In the genomic region with DNA sequence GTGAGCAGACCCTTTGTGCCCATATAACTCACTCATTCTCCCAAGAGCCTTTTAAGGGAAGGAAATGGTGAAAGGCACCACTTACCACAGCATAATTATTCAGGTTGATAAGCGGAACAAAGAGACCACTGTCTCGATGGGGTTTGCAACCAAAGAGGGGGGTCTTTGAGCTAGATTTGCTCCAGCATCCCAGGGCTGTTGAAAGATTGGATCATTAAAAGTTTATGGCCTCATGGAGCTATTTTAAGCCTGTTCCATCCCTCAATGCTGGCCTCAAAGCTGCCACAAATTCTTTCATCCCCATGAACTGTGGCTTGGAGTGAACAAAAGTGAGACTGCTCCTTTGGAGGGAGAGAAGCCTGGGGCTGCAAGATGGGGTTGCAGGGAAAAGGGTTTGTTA, we compare ENCODE assay signal across 15 cellular contexts.
"Had no signal": no experiment of that assay in that cellular context is flagged by ENCODE, and none has a peak within 500 bp of the region (broad histone marks: within the 10 kb centered on the region; RNA-seq: fewer than 3 reads in every experiment).

No MANE protein-coding gene starts in this region.

- H3K4me3 ChIP-seq: left ventricle myocardium inferior, tibial artery, vagina had no signal

- H3K9me3 Mint-ChIP-seq: activated T-helper 17 cell treated with anti-CD3 and anti-CD28 coated beads, Interleukin-2, amount 50 U/mL, for 72 hours; natural killer cell treated with Interleukin-12 subunit alpha and Interleukin-12 subunit beta and Interleukin-15 and Interleukin-18, amount 100 ng/mL, for 72 hours had no signal

- H3K27ac ChIP-seq: left ventricle myocardium inferior, tibial artery, vagina had no signal

- H3K27ac Mint-ChIP-seq: activated T-helper 17 cell treated with anti-CD3 and anti-CD28 coated beads, Interleukin-2, amount 50 U/mL, for 72 hours; natural killer cell treated with Interleukin-12 subunit alpha and Interleukin-12 subunit beta and Interleukin-15 and Interleukin-18, amount 100 ng/mL, for 72 hours; stimulated activated naive B cell treated with anti-CD40 and anti-IgM and Interleukin-4, amounts not matched to agents 10 μg/mL and 1 μg/mL and 100 μg/mL, for 72 hours had no signal

- H3K9me3 ChIP-seq: vagina had no signal

- H3K4me3 Mint-ChIP-seq: activated T-helper 17 cell treated with anti-CD3 and anti-CD28 coated beads, Interleukin-2, amount 50 U/mL, for 72 hours; natural killer cell treated with Interleukin-12 subunit alpha and Interleukin-12 subunit beta and Interleukin-15 and Interleukin-18, amount 100 ng/mL, for 72 hours; stimulated activated naive B cell treated with anti-CD40 and anti-IgM and Interleukin-4, amounts not matched to agents 10 μg/mL and 1 μg/mL and 100 μg/mL, for 72 hours had no signal

- H3K27me3 ChIP-seq: tibial artery, vagina had no signal

- H3K4me1 ChIP-seq: left ventricle myocardium inferior, tibial artery, vagina had no signal

- H3K4me1 Mint-ChIP-seq: activated T-helper 17 cell treated with anti-CD3 and anti-CD28 coated beads, Interleukin-2, amount 50 U/mL, for 72 hours; stimulated activated naive B cell treated with anti-CD40 and anti-IgM and Interleukin-4, amounts not matched to agents 10 μg/mL and 1 μg/mL and 100 μg/mL, for 72 hours had no signal

- H3K36me3 ChIP-seq: left ventricle myocardium inferior, tibial artery, vagina had no signal

- DNase-seq: activated CD4-positive, alpha-beta T cell treated with anti-CD3 and anti-CD28 coated beads for 1 hour; activated CD4-positive, alpha-beta T cell treated with anti-CD3 and anti-CD28 coated beads, Interleukin-2, amount 50 U/mL, for 4 hours; activated naive CD4-positive, alpha-beta T cell treated with Interleukin-2 at 50 U/mL for 16 hours; activated T-cell treated with anti-CD3 and anti-CD28 coated beads for 4 hours; anterior cingulate cortex; hypothalamus; left ventricle myocardium inferior; stimulated activated CD4-positive, alpha-beta T cell treated with anti-CD3 and anti-CD28 coated beads, Interleukin-12 subunit alpha, Interleukin-12 subunit beta, amount 100 ng/mL, for 4 hours; stimulated activated naive B cell treated with anti-CD40 and anti-IgM and Interleukin-4, amounts not matched to agents 10 μg/mL and 1 μg/mL and 100 μg/mL, for 72 hours; T-helper 1 cell; T1000; tibial artery had no signal

- H3K27me3 Mint-ChIP-seq: activated T-helper 17 cell treated with anti-CD3 and anti-CD28 coated beads, Interleukin-2, amount 50 U/mL, for 72 hours; natural killer cell treated with Interleukin-12 subunit alpha and Interleukin-12 subunit beta and Interleukin-15 and Interleukin-18, amount 100 ng/mL, for 72 hours; stimulated activated naive B cell treated with anti-CD40 and anti-IgM and Interleukin-4, amounts not matched to agents 10 μg/mL and 1 μg/mL and 100 μg/mL, for 72 hours had no signal

- H3K36me3 Mint-ChIP-seq: natural killer cell treated with Interleukin-12 subunit alpha and Interleukin-12 subunit beta and Interleukin-15 and Interleukin-18, amount 100 ng/mL, for 72 hours had no signal
